ENCODE assay signal across 1 cellular context in genomic region chr2:172561270-172561669, GRCh38.
TF ChIP-seq lines count a peak whose summit lies in the region.

No MANE protein-coding gene starts in this region.

TF ChIP-seq in HEK293, 187 proteins besides CTCF, POLR2A, EP300 and RAD21:
- TF ChIP-seq ZNF140 (tag by site-specific recombination; IDR thresholded peaks at IDR 0.05): no peak
- 0 out of 2 replicates have a peak, but pooled peaks have one; percentile 45 for TF ChIP-seq TRIM28 (IDR thresholded peaks at IDR 0.05; ENCODE audit: borderline replicate concordance, low read length)
